1 cellular context compared by ENCODE assay signal in genomic region chr6:21628162-21628561, GRCh38.
TF ChIP-seq lines count a peak whose summit lies in the region.

No MANE protein-coding gene starts in this region.

TF ChIP-seq in GM23338, 12 proteins besides CTCF, POLR2A, EP300 and RAD21 (continued from another document):
- no peak for TF ChIP-seq ZNF462 (CRISPR knock-in tag; IDR thresholded peaks at IDR 0.05)
- TF ChIP-seq JUNB (IDR thresholded peaks at IDR 0.05; ENCODE audit: unreplicated experiment): no peak
- TF ChIP-seq REST (IDR thresholded peaks at IDR 0.05; ENCODE audit: unreplicated experiment): no peak
- no peak for TF ChIP-seq CREB1 (CRISPR knock-in tag; IDR thresholded peaks at IDR 0.05; ENCODE audit: low read depth)
